Comparison of ENCODE assay signal across 1 cellular context in genomic region chr1:9161963-9162362, GRCh38.
TF ChIP-seq lines count a peak whose summit lies in the region.

No MANE protein-coding gene starts in this region.

TF ChIP-seq in GM23338, 12 proteins besides CTCF, POLR2A, EP300 and RAD21:
- TF ChIP-seq REST (IDR thresholded peaks at IDR 0.05; ENCODE audit: unreplicated experiment) (no peak), STAT1 (IDR thresholded peaks at IDR 0.05; ENCODE audit: unreplicated experiment) (no peak), ZNF462 (CRISPR knock-in tag; IDR thresholded peaks at IDR 0.05) (no peak), EZH2 (IDR thresholded peaks at IDR 0.05; ENCODE audit: low read depth, unreplicated experiment) (no peak), JUNB (IDR thresholded peaks at IDR 0.05; ENCODE audit: unreplicated experiment) (no peak), EZH2phosphoT487 (IDR thresholded peaks at IDR 0.05; ENCODE audit: unreplicated experiment) (no peak), NANOG (IDR thresholded peaks at IDR 0.05; ENCODE audit: borderline replicate concordance) (no peak), ZNF331 (CRISPR knock-in tag; IDR thresholded peaks at IDR 0.05; ENCODE audit: low read depth) (no peak), POLR2AphosphoS5 (IDR thresholded peaks at IDR 0.05; ENCODE audit: low read depth) (no peak), CREB1 (CRISPR knock-in tag; IDR thresholded peaks at IDR 0.05; ENCODE audit: low read depth) (no peak), ZNF114 (CRISPR knock-in tag; IDR thresholded peaks at IDR 0.05) (no peak)
- TF ChIP-seq, protein P1, sequence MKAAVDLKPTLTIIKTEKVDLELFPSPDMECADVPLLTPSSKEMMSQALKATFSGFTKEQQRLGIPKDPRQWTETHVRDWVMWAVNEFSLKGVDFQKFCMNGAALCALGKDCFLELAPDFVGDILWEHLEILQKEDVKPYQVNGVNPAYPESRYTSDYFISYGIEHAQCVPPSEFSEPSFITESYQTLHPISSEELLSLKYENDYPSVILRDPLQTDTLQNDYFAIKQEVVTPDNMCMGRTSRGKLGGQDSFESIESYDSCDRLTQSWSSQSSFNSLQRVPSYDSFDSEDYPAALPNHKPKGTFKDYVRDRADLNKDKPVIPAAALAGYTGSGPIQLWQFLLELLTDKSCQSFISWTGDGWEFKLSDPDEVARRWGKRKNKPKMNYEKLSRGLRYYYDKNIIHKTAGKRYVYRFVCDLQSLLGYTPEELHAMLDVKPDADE (IDR thresholded peaks at IDR 0.05), result no peak
TF ChIP-seq in GM23338: peak in this region for 0.
